Comparison of ENCODE assay signal across 7 cellular contexts in genomic region chr17:7021993-7022778, GRCh38. TPM values are rescaled to one million over a fixed set of nuclear protein-coding genes. Genes with fewer than 3 reads are reported as not detected.
DNase-seq lines count a peak whose midpoint lies in the region; ATAC-seq and TF ChIP-seq lines count a peak whose summit lies in the region.

No MANE protein-coding gene starts in this region.

- ATAC-seq in HG02973 (IDR thresholded peaks at IDR 0.05; ENCODE audit: unreplicated experiment) (peak; percentile 54), lung (ENCODE audit: insufficient read depth, low FRiP score) (peak; percentile 70)

- WGBS in lung, 2 donors: 1 to 2% methylated on average over 50 to 53 of the region's 53 CpGs

- peaks cover 0 to 4% of the 10 kb centered on the region in 2 donors for H3K36me3 ChIP-seq in lung (ENCODE audit: control insufficient read depth in 2 of 2, insufficient read depth in 2 of 2, low read length in 2 of 2)

- H3K4me1 ChIP-seq in lung (ENCODE audit: control insufficient read depth in 2 of 2, insufficient read depth in 2 of 2, low read length in 2 of 2): peaks cover 6 to 12% of the 10 kb centered on the region in 2 donors

- peak overlapping the region; percentile 30 for H3K4me3 ChIP-seq in lung

- H3K27ac ChIP-seq in lung (ENCODE audit: low read depth in 1 of 2, low read length in 1 of 2): peak overlapping the region; percentile 75 to 88

- TF ChIP-seq CTCF in GM13977 (IDR thresholded peaks at IDR 0.05; ENCODE audit: extremely low read depth, insufficient read depth, missing control alignments) (peak; percentile 95), lung (IDR thresholded peaks at IDR 0.05; ENCODE audit: control extremely low read depth, extremely low read depth) (peak; percentile 91)

- H3K27me3 ChIP-seq in lung (ENCODE audit: control insufficient read depth, insufficient read depth): no peaks in the 10 kb centered on the region

- peak; percentile 91 for DNase-seq in GM13977 (ENCODE audit: low spot score)
- peak; percentile 77 for DNase-seq in NCI-H345 (lab: John Stamatoyannopoulos, UW)
- DNase-seq in activated CD4-positive, alpha-beta T cell treated with anti-CD3 and anti-CD28 coated beads, Interleukin-2, amount 50 U/mL, for 24 hours (ENCODE audit: low read depth in 1 of 2, low spot score in 1 of 2): peak; percentile 63 to 64
- peak; percentile 93 for DNase-seq in ecto neural progenitor cell (ENCODE audit: low spot score)
- DNase-seq in lung (ENCODE audit: low spot score): peak; percentile 77
- peak in 2 of 3 donors; percentile 62 to 76 for DNase-seq in stimulated activated CD4-positive, alpha-beta T cell treated with anti-CD3 and anti-CD28 coated beads, TNF-alpha, amount 100 ng/mL, for 48 hours (ENCODE audit: low read depth in 3 of 3)

- no peaks in the 10 kb centered on the region for H3K9me3 ChIP-seq in lung (ENCODE audit: control insufficient read depth in 2 of 2, insufficient read depth in 1 of 2, low read length in 1 of 2)

- in situ Hi-C loops in GM13977 (cut with MboI; ENCODE audit: low pct_unique_long_range_greater_than_20kb, low sequenced_read_pairs, unreplicated experiment): no loop called here

RNA-seq across cellular contexts. Expression of gene BCL6B, which starts 0.7 kb away (rescaled TPM):
- total RNA-seq in lung: 10 to 100 TPM; 15.6 to 55.6 TPM
- polyA plus RNA-seq in lung: 10 to 100 TPM; 14.5 to 15.4 TPM

RNA-seq across cellular contexts. Expression of gene RNASEK, which starts 9.8 kb away (rescaled TPM):
- 100 to 1,000 TPM; 118 to 270 TPM for total RNA-seq in lung
- 100 to 1,000 TPM; 528 to 550 TPM for polyA plus RNA-seq in lung

RNA-seq across cellular contexts. Expression of gene SLC16A13, which starts 13.6 kb away (rescaled TPM):
- total RNA-seq in lung: 10 to 100 TPM in 1 of 2 donors, 1 to 10 TPM in 1; 1.3 to 23.6 TPM
- 1 to 10 TPM; 4.8 to 7.9 TPM for polyA plus RNA-seq in lung

RNA-seq across cellular contexts. Expression of gene SLC16A11, which starts 21.7 kb away (rescaled TPM):
- total RNA-seq in lung: 1 to 10 TPM; 5.5 to 7.5 TPM
- polyA plus RNA-seq in lung: 1 to 10 TPM; 1.9 to 8.9 TPM

RNA-seq across cellular contexts. Expression of gene ALOX12, which starts 26.3 kb away (rescaled TPM):
- total RNA-seq in lung: under 1 TPM; 0.21 to 0.68 TPM
- polyA plus RNA-seq in lung: under 1 TPM; 0.22 to 0.95 TPM

Comparison
In these comparisons a context has a peak if more than half of its experiments do, and no peak if none do; other contexts are left out.
1. Peak in every context shown above with its lines: DNase-seq, ATAC-seq, H3K4me3 ChIP-seq and H3K27ac ChIP-seq.